1 cellular context compared by ENCODE assay signal in the genomic region with DNA sequence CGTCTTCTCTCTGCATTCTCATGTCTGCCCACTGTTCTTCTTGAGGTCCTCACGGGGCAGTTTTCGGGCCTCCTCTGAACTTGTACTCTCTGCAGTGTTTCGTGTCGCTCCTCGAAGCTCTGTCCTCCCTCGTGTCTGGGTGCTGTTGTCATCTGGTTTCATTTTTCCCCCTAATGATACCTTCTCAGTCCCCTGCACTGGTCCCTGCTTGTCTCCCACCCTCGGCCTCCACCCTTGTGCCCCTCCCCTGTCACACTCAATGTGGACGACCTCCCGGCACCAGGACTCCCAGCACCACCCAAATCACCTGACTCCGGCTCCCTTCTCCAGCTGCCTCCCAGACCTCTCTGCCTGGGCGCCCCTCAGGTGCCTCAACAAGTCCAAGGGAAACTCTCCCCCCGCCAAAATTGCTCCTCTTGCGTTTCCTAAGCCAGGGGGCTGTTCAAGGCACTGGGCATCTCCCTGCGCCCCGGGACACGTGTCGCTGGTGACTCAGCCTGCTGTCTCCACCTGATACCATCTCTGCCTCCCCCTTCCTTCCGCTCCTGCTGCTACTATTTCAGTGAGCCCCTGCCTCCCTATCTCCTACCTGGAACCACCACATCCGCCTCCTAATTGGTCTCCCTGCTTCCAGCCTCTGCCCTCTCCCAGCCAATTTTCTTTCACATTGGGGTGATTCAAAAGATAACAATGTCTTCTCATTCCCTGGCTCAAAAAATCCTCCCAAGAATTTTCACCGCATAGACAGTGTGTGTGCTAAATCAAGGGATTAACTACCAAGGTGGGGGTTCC.
TF ChIP-seq lines count a peak whose summit lies in the region.

No MANE protein-coding gene starts in this region.

TF ChIP-seq in SK-N-SH treated with all-trans-retinoic acid at 6 μM for 48 hours, 23 proteins besides CTCF, POLR2A, EP300 and RAD21 (continued from another document):
- TF ChIP-seq SNAI2 (CRISPR knock-in tag; IDR thresholded peaks at IDR 0.05) (peak; percentile 50; the same call in 1 of the 2 replicates), GLIS3 (CRISPR knock-in tag; IDR thresholded peaks at IDR 0.05) (no peak), RARB (CRISPR knock-in tag; IDR thresholded peaks at IDR 0.05) (no peak), OSR1 (CRISPR knock-in tag; IDR thresholded peaks at IDR 0.05) (0 out of 2 replicates have a peak, but pooled peaks have one; percentile 60), ZNF565 (CRISPR knock-in tag; conservative IDR thresholded peaks at IDR 0.05; ENCODE audit: low read depth) (no peak), TOX (CRISPR knock-in tag; IDR thresholded peaks at IDR 0.05; ENCODE audit: borderline replicate concordance) (no peak), ZNF8 (CRISPR knock-in tag; IDR thresholded peaks at IDR 0.05) (no peak), ARNTL (CRISPR knock-in tag; IDR thresholded peaks at IDR 0.05; ENCODE audit: borderline replicate concordance, low read depth) (peak; percentile 56; the same call in 1 of the 2 replicates)
- TF ChIP-seq, protein P1, sequence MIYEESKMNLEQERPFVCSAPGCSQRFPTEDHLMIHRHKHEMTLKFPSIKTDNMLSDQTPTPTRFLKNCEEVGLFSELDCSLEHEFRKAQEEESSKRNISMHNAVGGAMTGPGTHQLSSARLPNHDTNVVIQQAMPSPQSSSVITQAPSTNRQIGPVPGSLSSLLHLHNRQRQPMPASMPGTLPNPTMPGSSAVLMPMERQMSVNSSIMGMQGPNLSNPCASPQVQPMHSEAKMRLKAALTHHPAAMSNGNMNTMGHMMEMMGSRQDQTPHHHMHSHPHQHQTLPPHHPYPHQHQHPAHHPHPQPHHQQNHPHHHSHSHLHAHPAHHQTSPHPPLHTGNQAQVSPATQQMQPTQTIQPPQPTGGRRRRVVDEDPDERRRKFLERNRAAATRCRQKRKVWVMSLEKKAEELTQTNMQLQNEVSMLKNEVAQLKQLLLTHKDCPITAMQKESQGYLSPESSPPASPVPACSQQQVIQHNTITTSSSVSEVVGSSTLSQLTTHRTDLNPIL (CRISPR knock-in tag; IDR thresholded peaks at IDR 0.05; ENCODE audit: low read depth), result no peak
TF ChIP-seq in SK-N-SH treated with all-trans-retinoic acid at 6 μM for 48 hours: peak in this region for 5.
